Comparison of ENCODE assay signal across 1 cellular context in the genomic region with DNA sequence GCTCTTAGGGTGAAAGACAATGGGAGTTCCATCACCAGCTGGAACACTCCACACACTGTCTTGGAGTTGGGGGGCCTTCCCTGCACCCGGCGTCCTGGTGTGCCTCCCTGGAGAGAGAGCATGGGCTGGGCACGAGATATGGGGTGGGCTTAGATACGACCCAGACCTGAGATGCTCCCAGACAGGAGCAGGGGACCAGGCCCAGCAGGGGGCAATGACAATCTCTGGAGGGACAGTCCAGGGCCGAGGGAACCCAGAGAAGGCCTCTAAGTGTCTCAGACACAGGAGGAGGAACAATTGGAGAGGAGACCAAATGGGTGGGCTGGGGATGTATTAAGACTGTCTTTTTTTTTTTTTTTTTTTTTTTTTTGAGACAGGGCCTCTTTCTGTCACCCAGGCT.
TF ChIP-seq lines count a peak whose summit lies in the region.

No MANE protein-coding gene starts in this region.

TF ChIP-seq in K562, 482 proteins besides CTCF, POLR2A, EP300 and RAD21 (continued from another document):
- TF ChIP-seq, protein P1, sequence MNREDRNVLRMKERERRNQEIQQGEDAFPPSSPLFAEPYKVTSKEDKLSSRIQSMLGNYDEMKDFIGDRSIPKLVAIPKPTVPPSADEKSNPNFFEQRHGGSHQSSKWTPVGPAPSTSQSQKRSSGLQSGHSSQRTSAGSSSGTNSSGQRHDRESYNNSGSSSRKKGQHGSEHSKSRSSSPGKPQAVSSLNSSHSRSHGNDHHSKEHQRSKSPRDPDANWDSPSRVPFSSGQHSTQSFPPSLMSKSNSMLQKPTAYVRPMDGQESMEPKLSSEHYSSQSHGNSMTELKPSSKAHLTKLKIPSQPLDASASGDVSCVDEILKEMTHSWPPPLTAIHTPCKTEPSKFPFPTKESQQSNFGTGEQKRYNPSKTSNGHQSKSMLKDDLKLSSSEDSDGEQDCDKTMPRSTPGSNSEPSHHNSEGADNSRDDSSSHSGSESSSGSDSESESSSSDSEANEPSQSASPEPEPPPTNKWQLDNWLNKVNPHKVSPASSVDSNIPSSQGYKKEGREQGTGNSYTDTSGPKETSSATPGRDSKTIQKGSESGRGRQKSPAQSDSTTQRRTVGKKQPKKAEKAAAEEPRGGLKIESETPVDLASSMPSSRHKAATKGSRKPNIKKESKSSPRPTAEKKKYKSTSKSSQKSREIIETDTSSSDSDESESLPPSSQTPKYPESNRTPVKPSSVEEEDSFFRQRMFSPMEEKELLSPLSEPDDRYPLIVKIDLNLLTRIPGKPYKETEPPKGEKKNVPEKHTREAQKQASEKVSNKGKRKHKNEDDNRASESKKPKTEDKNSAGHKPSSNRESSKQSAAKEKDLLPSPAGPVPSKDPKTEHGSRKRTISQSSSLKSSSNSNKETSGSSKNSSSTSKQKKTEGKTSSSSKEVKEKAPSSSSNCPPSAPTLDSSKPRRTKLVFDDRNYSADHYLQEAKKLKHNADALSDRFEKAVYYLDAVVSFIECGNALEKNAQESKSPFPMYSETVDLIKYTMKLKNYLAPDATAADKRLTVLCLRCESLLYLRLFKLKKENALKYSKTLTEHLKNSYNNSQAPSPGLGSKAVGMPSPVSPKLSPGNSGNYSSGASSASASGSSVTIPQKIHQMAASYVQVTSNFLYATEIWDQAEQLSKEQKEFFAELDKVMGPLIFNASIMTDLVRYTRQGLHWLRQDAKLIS (CRISPR knock-in tag; IDR thresholded peaks at IDR 0.05): no peak
- TF ChIP-seq TOE1 (IDR thresholded peaks at IDR 0.05; ENCODE audit: borderline replicate concordance): no peak
- TF ChIP-seq TOE1 (CRISPR knock-in tag; IDR thresholded peaks at IDR 0.05; ENCODE audit: borderline replicate concordance, low read depth): no peak
- no peak for TF ChIP-seq ZNF24 (IDR thresholded peaks at IDR 0.05)
- no peak for TF ChIP-seq U2AF1 (optimal IDR thresholded peaks at IDR 0.05; ENCODE audit: low read depth, low read length)
- no peak for TF ChIP-seq ZNF316 (IDR thresholded peaks at IDR 0.05)
- TF ChIP-seq ETV5 (CRISPR knock-in tag; IDR thresholded peaks at IDR 0.05; ENCODE audit: low read depth): no peak
- TF ChIP-seq, protein P2, sequence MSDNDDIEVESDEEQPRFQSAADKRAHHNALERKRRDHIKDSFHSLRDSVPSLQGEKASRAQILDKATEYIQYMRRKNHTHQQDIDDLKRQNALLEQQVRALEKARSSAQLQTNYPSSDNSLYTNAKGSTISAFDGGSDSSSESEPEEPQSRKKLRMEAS (CRISPR knock-in tag; IDR thresholded peaks at IDR 0.05): no peak
- TF ChIP-seq C11orf30 (IDR thresholded peaks at IDR 0.05; ENCODE audit: low read depth): no peak
- TF ChIP-seq, protein P3, sequence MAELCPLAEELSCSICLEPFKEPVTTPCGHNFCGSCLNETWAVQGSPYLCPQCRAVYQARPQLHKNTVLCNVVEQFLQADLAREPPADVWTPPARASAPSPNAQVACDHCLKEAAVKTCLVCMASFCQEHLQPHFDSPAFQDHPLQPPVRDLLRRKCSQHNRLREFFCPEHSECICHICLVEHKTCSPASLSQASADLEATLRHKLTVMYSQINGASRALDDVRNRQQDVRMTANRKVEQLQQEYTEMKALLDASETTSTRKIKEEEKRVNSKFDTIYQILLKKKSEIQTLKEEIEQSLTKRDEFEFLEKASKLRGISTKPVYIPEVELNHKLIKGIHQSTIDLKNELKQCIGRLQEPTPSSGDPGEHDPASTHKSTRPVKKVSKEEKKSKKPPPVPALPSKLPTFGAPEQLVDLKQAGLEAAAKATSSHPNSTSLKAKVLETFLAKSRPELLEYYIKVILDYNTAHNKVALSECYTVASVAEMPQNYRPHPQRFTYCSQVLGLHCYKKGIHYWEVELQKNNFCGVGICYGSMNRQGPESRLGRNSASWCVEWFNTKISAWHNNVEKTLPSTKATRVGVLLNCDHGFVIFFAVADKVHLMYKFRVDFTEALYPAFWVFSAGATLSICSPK (IDR thresholded peaks at IDR 0.05; ENCODE audit: borderline replicate concordance): no peak
